In the genomic region with DNA sequence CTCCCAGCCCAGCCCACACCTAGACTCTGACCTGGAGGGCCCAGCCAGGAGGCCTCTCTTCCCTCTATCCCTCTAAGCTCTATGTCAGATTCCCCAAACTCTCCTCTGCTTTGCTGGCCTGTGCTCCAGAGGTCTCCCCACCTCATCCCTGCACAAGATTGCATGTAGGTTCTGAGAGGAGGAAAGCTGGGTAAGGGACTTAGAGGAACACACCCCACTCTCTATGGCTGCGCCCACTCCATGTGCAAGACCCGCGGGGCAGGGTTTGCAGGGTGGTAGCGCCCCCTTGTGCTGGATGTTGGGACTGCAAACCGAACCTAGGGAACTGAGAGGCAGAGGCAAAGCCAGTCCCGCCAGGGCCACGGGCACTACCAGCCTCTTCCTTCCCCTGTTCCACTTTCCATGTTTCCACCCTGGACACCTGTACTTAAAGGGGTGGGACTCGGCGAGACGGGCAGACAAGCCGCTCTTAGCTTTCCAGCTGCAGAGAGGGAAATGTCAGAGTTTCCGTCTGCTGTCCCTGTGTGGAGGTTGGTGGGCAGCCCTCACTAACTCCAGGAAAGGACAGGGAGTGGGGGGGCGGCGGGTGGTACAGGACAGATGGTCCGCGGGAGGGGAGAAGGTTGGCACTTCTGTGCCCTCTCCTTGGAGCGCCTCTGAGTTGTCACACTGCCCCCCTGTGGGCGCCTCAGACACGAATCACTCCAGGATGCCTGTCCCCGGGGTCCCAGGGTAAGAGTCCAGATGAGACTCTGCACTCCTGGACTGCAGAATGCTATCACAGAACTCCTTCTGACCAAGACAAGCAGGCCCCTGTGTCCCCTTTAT, we compare ENCODE assay signal across 1 cellular context.
A peak's percentile ranks its signal among the peaks of the same experiment; 100 is the strongest.
TF ChIP-seq lines count a peak whose summit lies in the region.

No MANE protein-coding gene starts in this region.

TF ChIP-seq in HepG2, 621 proteins besides CTCF, POLR2A, EP300 and RAD21 (continued from another document and continues in another):
- TF ChIP-seq NFIC (IDR thresholded peaks at IDR 0.05; ENCODE audit: low read length) = no peak
- TF ChIP-seq, protein P1, sequence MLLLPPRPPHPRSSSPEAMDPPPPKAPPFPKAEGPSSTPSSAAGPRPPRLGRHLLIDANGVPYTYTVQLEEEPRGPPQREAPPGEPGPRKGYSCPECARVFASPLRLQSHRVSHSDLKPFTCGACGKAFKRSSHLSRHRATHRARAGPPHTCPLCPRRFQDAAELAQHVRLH (CRISPR knock-in tag; IDR thresholded peaks at IDR 0.05; ENCODE audit: borderline replicate concordance, low read depth) = peak; percentile 95
- TF ChIP-seq REXO4 (CRISPR knock-in tag; IDR thresholded peaks at IDR 0.05; ENCODE audit: borderline replicate concordance) = 0 out of 2 replicates have a peak, but pooled peaks have one; percentile 19
- TF ChIP-seq, protein P2, sequence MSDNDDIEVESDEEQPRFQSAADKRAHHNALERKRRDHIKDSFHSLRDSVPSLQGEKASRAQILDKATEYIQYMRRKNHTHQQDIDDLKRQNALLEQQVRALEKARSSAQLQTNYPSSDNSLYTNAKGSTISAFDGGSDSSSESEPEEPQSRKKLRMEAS (IDR thresholded peaks at IDR 0.05) = peak; percentile 87
- TF ChIP-seq, protein P3, sequence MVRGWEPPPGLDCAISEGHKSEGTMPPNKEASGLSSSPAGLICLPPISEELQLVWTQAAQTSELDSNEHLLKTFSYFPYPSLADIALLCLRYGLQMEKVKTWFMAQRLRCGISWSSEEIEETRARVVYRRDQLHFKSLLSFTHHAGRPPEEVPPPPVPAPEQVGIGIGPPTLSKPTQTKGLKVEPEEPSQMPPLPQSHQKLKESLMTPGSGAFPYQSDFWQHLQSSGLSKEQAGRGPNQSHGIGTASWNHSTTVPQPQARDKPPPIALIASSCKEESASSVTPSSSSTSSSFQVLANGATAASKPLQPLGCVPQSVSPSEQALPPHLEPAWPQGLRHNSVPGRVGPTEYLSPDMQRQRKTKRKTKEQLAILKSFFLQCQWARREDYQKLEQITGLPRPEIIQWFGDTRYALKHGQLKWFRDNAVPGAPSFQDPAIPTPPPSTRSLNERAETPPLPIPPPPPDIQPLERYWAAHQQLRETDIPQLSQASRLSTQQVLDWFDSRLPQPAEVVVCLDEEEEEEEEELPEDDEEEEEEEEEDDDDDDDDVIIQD (CRISPR knock-in tag; IDR thresholded peaks at IDR 0.05; ENCODE audit: low read depth) = peak; percentile 86
- TF ChIP-seq ZNF816 (CRISPR knock-in tag; IDR thresholded peaks at IDR 0.05; ENCODE audit: borderline replicate concordance) = 0 out of 2 replicates have a peak, but pooled peaks have one; percentile 3
- TF ChIP-seq HCFC1 (IDR thresholded peaks at IDR 0.05; ENCODE audit: low read depth, low read length) = no peak
- TF ChIP-seq TP53 (CRISPR knock-in tag; conservative IDR thresholded peaks at IDR 0.05) = no peak
- peak; percentile 74 for TF ChIP-seq MYNN (CRISPR knock-in tag; IDR thresholded peaks at IDR 0.05; ENCODE audit: low read depth)
- TF ChIP-seq, protein P4, sequence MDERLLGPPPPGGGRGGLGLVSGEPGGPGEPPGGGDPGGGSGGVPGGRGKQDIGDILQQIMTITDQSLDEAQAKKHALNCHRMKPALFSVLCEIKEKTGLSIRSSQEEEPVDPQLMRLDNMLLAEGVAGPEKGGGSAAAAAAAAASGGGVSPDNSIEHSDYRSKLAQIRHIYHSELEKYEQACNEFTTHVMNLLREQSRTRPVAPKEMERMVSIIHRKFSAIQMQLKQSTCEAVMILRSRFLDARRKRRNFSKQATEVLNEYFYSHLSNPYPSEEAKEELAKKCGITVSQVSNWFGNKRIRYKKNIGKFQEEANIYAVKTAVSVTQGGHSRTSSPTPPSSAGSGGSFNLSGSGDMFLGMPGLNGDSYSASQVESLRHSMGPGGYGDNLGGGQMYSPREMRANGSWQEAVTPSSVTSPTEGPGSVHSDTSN (CRISPR knock-in tag; IDR thresholded peaks at IDR 0.05) = no peak
- TF ChIP-seq PAWR (CRISPR knock-in tag; IDR thresholded peaks at IDR 0.05; ENCODE audit: borderline replicate concordance) = no peak
- TF ChIP-seq SIN3B (IDR thresholded peaks at IDR 0.05; ENCODE audit: low read length) = no peak
- TF ChIP-seq, protein P5, sequence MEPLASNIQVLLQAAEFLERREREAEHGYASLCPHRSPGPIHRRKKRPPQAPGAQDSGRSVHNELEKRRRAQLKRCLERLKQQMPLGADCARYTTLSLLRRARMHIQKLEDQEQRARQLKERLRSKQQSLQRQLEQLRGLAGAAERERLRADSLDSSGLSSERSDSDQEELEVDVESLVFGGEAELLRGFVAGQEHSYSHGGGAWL (CRISPR knock-in tag; IDR thresholded peaks at IDR 0.05) = peak; percentile 82; the same call in 1 of the 2 replicates
- 0 out of 2 replicates have a peak, but pooled peaks have one; percentile 49 for TF ChIP-seq NFATC3 (CRISPR knock-in tag; IDR thresholded peaks at IDR 0.05)
- peak; percentile 67 for TF ChIP-seq GATAD1 (CRISPR knock-in tag; IDR thresholded peaks at IDR 0.05)
- no peak for TF ChIP-seq BCL6 (CRISPR knock-in tag; IDR thresholded peaks at IDR 0.05)
- no peak for TF ChIP-seq ZNF577 (CRISPR knock-in tag; IDR thresholded peaks at IDR 0.05; ENCODE audit: borderline replicate concordance, low read depth)
- TF ChIP-seq JDP2 (CRISPR knock-in tag; IDR thresholded peaks at IDR 0.05; ENCODE audit: borderline replicate concordance) = no peak
- peak; percentile 98 for TF ChIP-seq ZNF883 (CRISPR knock-in tag; IDR thresholded peaks at IDR 0.05; ENCODE audit: not compliant biosample characterization)
- TF ChIP-seq CENPX (CRISPR knock-in tag; IDR thresholded peaks at IDR 0.05) = no peak
- TF ChIP-seq PAF1 (CRISPR knock-in tag; IDR thresholded peaks at IDR 0.05) = no peak
- no peak for TF ChIP-seq ZNF432 (CRISPR knock-in tag; IDR thresholded peaks at IDR 0.05; ENCODE audit: borderline replicate concordance)
- peak; percentile 67; the same call in 1 of the 2 replicates for TF ChIP-seq RFXAP (CRISPR knock-in tag; IDR thresholded peaks at IDR 0.05; ENCODE audit: borderline replicate concordance)
- peak; percentile 66; the same call in 1 of the 2 replicates for TF ChIP-seq ZNF484 (CRISPR knock-in tag; IDR thresholded peaks at IDR 0.05; ENCODE audit: borderline replicate concordance, low read depth)
- TF ChIP-seq ZNF460 (CRISPR knock-in tag; IDR thresholded peaks at IDR 0.05; ENCODE audit: borderline replicate concordance) = no peak
- peak; percentile 86; the same call in 1 of the 2 replicates for TF ChIP-seq ZZZ3 (CRISPR knock-in tag; IDR thresholded peaks at IDR 0.05; ENCODE audit: borderline replicate concordance)
- TF ChIP-seq, protein P6, sequence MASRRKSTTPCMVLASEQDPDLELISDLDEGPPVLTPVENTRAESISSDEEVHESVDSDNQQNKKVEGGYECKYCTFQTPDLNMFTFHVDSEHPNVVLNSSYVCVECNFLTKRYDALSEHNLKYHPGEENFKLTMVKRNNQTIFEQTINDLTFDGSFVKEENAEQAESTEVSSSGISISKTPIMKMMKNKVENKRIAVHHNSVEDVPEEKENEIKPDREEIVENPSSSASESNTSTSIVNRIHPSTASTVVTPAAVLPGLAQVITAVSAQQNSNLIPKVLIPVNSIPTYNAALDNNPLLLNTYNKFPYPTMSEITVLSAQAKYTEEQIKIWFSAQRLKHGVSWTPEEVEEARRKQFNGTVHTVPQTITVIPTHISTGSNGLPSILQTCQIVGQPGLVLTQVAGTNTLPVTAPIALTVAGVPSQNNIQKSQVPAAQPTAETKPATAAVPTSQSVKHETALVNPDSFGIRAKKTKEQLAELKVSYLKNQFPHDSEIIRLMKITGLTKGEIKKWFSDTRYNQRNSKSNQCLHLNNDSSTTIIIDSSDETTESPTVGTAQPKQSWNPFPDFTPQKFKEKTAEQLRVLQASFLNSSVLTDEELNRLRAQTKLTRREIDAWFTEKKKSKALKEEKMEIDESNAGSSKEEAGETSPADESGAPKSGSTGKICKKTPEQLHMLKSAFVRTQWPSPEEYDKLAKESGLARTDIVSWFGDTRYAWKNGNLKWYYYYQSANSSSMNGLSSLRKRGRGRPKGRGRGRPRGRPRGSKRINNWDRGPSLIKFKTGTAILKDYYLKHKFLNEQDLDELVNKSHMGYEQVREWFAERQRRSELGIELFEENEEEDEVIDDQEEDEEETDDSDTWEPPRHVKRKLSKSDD (CRISPR knock-in tag; IDR thresholded peaks at IDR 0.05; ENCODE audit: low read depth) = peak; percentile 91; the same call in 1 of the 2 replicates
- TF ChIP-seq MEIS1 (CRISPR knock-in tag; IDR thresholded peaks at IDR 0.05; ENCODE audit: borderline replicate concordance) = peak; percentile 88
- TF ChIP-seq MED1 (CRISPR knock-in tag; IDR thresholded peaks at IDR 0.05) = no peak; the same call in 1 of the 2 replicates
- TF ChIP-seq ZNF30 (CRISPR knock-in tag; IDR thresholded peaks at IDR 0.05) = peak; percentile 80; the same call in 1 of the 2 replicates
- TF ChIP-seq, protein P7, sequence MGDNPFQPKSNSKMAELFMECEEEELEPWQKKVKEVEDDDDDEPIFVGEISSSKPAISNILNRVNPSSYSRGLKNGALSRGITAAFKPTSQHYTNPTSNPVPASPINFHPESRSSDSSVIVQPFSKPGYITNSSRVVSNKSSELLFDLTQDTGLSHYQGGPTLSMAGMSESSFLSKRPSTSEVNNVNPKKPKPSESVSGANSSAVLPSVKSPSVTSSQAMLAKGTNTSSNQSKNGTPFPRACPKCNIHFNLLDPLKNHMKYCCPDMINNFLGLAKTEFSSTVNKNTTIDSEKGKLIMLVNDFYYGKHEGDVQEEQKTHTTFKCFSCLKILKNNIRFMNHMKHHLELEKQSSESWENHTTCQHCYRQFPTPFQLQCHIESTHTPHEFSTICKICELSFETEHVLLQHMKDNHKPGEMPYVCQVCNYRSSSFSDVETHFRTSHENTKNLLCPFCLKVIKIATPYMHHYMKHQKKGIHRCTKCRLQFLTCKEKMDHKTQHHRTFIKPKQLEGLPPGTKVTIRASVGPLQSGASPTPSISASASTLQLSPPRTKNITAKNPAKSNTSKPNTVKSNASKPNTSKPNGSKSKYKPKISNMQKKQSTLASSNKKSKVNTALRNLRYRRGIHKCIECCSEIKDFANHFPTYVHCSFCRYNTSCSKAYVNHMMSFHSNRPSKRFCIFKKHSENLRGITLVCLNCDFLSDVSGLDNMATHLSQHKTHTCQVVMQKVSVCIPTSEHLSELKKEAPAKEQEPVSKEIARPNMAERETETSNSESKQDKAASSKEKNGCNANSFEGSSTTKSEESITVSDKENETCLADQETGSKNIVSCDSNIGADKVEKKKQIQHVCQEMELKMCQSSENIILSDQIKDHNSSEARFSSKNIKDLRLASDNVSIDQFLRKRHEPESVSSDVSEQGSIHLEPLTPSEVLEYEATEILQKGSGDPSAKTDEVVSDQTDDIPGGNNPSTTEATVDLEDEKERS (CRISPR knock-in tag; IDR thresholded peaks at IDR 0.05) = no peak
- TF ChIP-seq ZSCAN31 (CRISPR knock-in tag; IDR thresholded peaks at IDR 0.05; ENCODE audit: low read depth) = peak; percentile 94
- TF ChIP-seq, protein P8, sequence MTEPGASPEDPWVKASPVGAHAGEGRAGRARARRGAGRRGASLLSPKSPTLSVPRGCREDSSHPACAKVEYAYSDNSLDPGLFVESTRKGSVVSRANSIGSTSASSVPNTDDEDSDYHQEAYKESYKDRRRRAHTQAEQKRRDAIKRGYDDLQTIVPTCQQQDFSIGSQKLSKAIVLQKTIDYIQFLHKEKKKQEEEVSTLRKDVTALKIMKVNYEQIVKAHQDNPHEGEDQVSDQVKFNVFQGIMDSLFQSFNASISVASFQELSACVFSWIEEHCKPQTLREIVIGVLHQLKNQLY (CRISPR knock-in tag; IDR thresholded peaks at IDR 0.05) = no peak
- no peak for TF ChIP-seq ZSCAN12 (CRISPR knock-in tag; IDR thresholded peaks at IDR 0.05)
- TF ChIP-seq ZNF616 (CRISPR knock-in tag; IDR thresholded peaks at IDR 0.05; ENCODE audit: low read depth) = no peak
- TF ChIP-seq ZNF232 (CRISPR knock-in tag; IDR thresholded peaks at IDR 0.05; ENCODE audit: borderline replicate concordance) = 0 out of 2 replicates have a peak, but pooled peaks have one; percentile 39
- no peak for TF ChIP-seq KLF9 (CRISPR knock-in tag; IDR thresholded peaks at IDR 0.05; ENCODE audit: low read depth)
- TF ChIP-seq ZNF235 (CRISPR knock-in tag; IDR thresholded peaks at IDR 0.05; ENCODE audit: borderline replicate concordance) = peak; percentile 58; the same call in 1 of the 2 replicates
- peak; percentile 99 for TF ChIP-seq ZNF891 (CRISPR knock-in tag; IDR thresholded peaks at IDR 0.05)
- TF ChIP-seq, protein P9, sequence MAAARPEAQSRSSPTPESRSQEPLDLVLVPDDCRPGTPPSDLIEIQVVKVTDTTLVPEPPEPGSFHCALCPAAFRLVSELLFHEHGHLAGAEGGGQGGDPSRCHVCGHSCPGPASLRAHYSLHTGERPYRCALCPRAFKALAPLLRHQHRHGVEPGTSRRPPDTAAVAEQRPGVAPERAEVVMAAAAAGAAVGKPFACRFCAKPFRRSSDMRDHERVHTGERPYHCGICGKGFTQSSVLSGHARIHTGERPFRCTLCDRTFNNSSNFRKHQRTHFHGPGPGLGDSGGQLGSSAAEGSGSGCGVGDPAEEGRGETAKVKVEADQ (CRISPR knock-in tag; IDR thresholded peaks at IDR 0.05; ENCODE audit: borderline replicate concordance) = peak; percentile 76; the same call in 1 of the 2 replicates
- TF ChIP-seq ZNF614 (CRISPR knock-in tag; IDR thresholded peaks at IDR 0.05; ENCODE audit: borderline replicate concordance) = peak; percentile 86
- TF ChIP-seq ZNF354B (CRISPR knock-in tag; IDR thresholded peaks at IDR 0.05) = 0 out of 2 replicates have a peak, but pooled peaks have one; percentile 82
- TF ChIP-seq FOXC1 (CRISPR knock-in tag; IDR thresholded peaks at IDR 0.05; ENCODE audit: borderline replicate concordance) = peak; percentile 99
- peak; percentile 52; the same call in 1 of the 2 replicates for TF ChIP-seq SP140L (CRISPR knock-in tag; IDR thresholded peaks at IDR 0.05; ENCODE audit: borderline replicate concordance)
- peak; percentile 58; the same call in 1 of the 2 replicates for TF ChIP-seq HES4 (CRISPR knock-in tag; IDR thresholded peaks at IDR 0.05; ENCODE audit: borderline replicate concordance)
- 0 out of 2 replicates have a peak, but pooled peaks have one; percentile 23 for TF ChIP-seq ZNF724P (CRISPR knock-in tag; IDR thresholded peaks at IDR 0.05; ENCODE audit: borderline replicate concordance)
- 0 out of 2 replicates have a peak, but pooled peaks have one; percentile 11 for TF ChIP-seq CC2D1A (CRISPR knock-in tag; IDR thresholded peaks at IDR 0.05)
- TF ChIP-seq, protein P10, sequence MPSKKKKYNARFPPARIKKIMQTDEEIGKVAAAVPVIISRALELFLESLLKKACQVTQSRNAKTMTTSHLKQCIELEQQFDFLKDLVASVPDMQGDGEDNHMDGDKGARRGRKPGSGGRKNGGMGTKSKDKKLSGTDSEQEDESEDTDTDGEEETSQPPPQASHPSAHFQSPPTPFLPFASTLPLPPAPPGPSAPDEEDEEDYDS (CRISPR knock-in tag; IDR thresholded peaks at IDR 0.05) = peak; percentile 66; the same call in 1 of the 2 replicates
- TF ChIP-seq, protein P11, sequence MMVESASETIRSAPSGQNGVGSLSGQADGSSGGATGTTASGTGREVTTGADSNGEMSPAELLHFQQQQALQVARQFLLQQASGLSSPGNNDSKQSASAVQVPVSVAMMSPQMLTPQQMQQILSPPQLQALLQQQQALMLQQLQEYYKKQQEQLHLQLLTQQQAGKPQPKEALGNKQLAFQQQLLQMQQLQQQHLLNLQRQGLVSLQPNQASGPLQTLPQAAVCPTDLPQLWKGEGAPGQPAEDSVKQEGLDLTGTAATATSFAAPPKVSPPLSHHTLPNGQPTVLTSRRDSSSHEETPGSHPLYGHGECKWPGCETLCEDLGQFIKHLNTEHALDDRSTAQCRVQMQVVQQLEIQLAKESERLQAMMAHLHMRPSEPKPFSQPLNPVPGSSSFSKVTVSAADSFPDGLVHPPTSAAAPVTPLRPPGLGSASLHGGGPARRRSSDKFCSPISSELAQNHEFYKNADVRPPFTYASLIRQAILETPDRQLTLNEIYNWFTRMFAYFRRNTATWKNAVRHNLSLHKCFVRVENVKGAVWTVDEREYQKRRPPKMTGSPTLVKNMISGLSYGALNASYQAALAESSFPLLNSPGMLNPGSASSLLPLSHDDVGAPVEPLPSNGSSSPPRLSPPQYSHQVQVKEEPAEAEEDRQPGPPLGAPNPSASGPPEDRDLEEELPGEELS (CRISPR knock-in tag; IDR thresholded peaks at IDR 0.05) = no peak
- no peak for TF ChIP-seq ZFP62 (CRISPR knock-in tag; IDR thresholded peaks at IDR 0.05)
